33 cellular contexts compared by ENCODE assay signal in the genomic region with DNA sequence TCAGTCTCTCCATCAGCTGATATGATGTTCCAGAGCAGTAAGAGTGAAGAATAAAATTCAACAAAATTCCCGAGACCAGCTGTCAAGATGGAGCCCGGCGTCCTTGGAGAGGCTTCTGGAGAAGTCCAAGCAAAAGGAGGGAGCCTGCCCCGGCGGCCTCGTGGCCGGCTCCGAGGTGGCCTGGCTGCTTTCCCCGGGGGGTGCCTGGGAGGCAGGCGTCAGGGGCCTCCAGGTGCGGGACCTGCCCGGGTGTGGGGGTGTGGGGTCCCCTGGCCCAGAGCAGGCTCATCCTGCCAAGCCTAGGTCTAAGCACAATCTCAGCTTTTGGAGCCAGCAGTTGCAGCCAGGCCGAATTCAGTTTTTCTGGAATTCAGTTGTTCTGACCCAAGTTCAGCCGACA.
"Had no signal": no experiment of that assay in that cellular context is flagged by ENCODE, and none has a peak within 500 bp of the region (broad histone marks: within the 10 kb centered on the region; RNA-seq: fewer than 3 reads in every experiment).

No MANE protein-coding gene starts in this region.

- H3K9me3 ChIP-seq: adrenal gland, ascending aorta, body of pancreas, breast epithelium had no signal

- DNase-seq: activated effector memory CD4-positive, alpha-beta T cell treated with anti-CD3 and anti-CD28 coated beads, Interleukin-2, amount 50 U/mL, for 16 hours; activated effector memory CD4-positive, alpha-beta T cell treated with Interleukin-2 at 50 U/mL for 16 hours; activated gamma-delta T cell; activated gamma-delta T cell treated with Interleukin-2 at 50 U/mL for 16 hours; activated naive CD4-positive, alpha-beta T cell; activated naive CD4-positive, alpha-beta T cell treated with anti-CD3 and anti-CD28 coated beads for 36 hours; activated naive CD4-positive, alpha-beta T cell treated with anti-CD3 and anti-CD28 coated beads, Interleukin-2, amount 10 ng/mL, durations not matched to agents 7 days and 5 days; activated naive CD4-positive, alpha-beta T cell treated with anti-CD3 and anti-CD28 coated beads, Interleukin-2, amount 50 U/mL, for 16 hours; activated naive CD4-positive, alpha-beta T cell treated with Interleukin-2 at 50 U/mL for 16 hours; activated naive CD8-positive, alpha-beta T cell treated with anti-CD3 and anti-CD28 coated beads for 36 hours; activated naive CD8-positive, alpha-beta T cell treated with anti-CD3 and anti-CD28 coated beads, Interleukin-2, amount 10 ng/mL, durations not matched to agents 7 days and 5 days; activated naive CD8-positive, alpha-beta T cell treated with anti-CD3 and anti-CD28 coated beads, Interleukin-2, amount 50 U/mL, for 24 hours; activated T-cell treated with anti-CD3 and anti-CD28 coated beads, Interleukin-2, amount 50 U/mL, for 1 hour; activated T-cell treated with anti-CD3 and anti-CD28 coated beads, Interleukin-2, amount 50 U/mL, for 24 hours; activated T-cell treated with anti-CD3 and anti-CD28 coated beads, Interleukin-2, amount 50 U/mL, for 4 hours; activated T-cell treated with anti-CD3 and anti-CD28 coated beads, Interleukin-2, amount 50 U/mL, for 48 hours; activated T-cell treated with anti-CD3 and anti-CD28 coated beads, Interleukin-2, amount 50 U/mL, for 72 hours; adrenal gland; amniotic stem cell; amygdala; anterior cingulate cortex; aorta; body of pancreas; brain microvascular endothelial cell; caudate nucleus; central memory CD4-positive, alpha-beta T cell; cerebellar nuclear complex had no signal

- H3K27me3 ChIP-seq: adrenal gland, ascending aorta, body of pancreas, brain microvascular endothelial cell, breast epithelium, cardiac muscle cell had no signal

- H3K4me1 ChIP-seq: adrenal gland, ascending aorta, breast epithelium had no signal

- H3K27ac ChIP-seq: adrenal gland, ascending aorta, body of pancreas, brain microvascular endothelial cell, breast epithelium, cardiac muscle cell had no signal

- FAIRE-seq: astrocyte had no signal

- ATAC-seq: activated naive CD4-positive, alpha-beta T cell treated with anti-CD3 and anti-CD28 coated beads, Interleukin-2, amount 50 U/mL, for 72 hours; activated naive CD8-positive, alpha-beta T cell treated with anti-CD3 and anti-CD28 coated beads, Interleukin-2, amount 50 U/mL, for 24 hours; activated T-cell treated with anti-CD3 and anti-CD28 coated beads, Interleukin-2, amount 50 U/mL, for 4 hours; activated T-cell treated with anti-CD3 and anti-CD28 coated beads, Interleukin-2, amount 50 U/mL, for 72 hours; activated T-helper 17 cell treated with anti-CD3 and anti-CD28 coated beads, Interleukin-2, amount 50 U/mL, for 72 hours; body of pancreas had no signal

- H3K4me3 ChIP-seq: adrenal gland, ascending aorta, body of pancreas, breast epithelium, cardiac muscle cell had no signal

- H3K36me3 ChIP-seq: adrenal gland, ascending aorta, brain microvascular endothelial cell, breast epithelium, cardiac muscle cell had no signal
